25 cellular contexts compared by ENCODE assay signal in genomic region chr6:111494951-111495350, GRCh38.
"Had no signal": no experiment of that assay in that cellular context is flagged by ENCODE, and none has a peak within 500 bp of the region (broad histone marks: within the 10 kb centered on the region; RNA-seq: fewer than 3 reads in every experiment).

No MANE protein-coding gene starts in this region.

- H3K27ac ChIP-seq: breast epithelium had no signal

- H3K4me3 ChIP-seq: breast epithelium, K562 had no signal

- H3K27me3 ChIP-seq: breast epithelium had no signal

- H3K9me3 ChIP-seq: breast epithelium had no signal

- H3K9me3 Mint-ChIP-seq: activated B cell treated with CpG ODN at 0.5 μM for 24 hours; activated CD4-positive, alpha-beta T cell treated with anti-CD3 and anti-CD28 coated beads, Interleukin-2, amount 10 ng/mL, durations not matched to agents 24 days and 14 days; activated naive CD4-positive, alpha-beta T cell treated with anti-CD3 and anti-CD28 coated beads for 36 hours; activated T-cell treated with anti-CD3 and anti-CD28 coated beads, Interleukin-2, amount 50 U/mL, for 4 hours had no signal

- ATAC-seq: activated CD8-positive, alpha-beta memory T cell treated with anti-CD3 and anti-CD28 coated beads, Interleukin-2, amount 10 ng/mL, durations not matched to agents 7 days and 5 days; activated T-cell treated with anti-CD3 and anti-CD28 coated beads, Interleukin-2, amount 50 U/mL, for 4 hours; K562; T-helper 17 cell had no signal

- H3K4me3 Mint-ChIP-seq: activated B cell treated with CpG ODN at 0.5 μM for 24 hours; activated CD4-positive, alpha-beta T cell treated with anti-CD3 and anti-CD28 coated beads, Interleukin-2, amount 10 ng/mL, durations not matched to agents 24 days and 14 days; activated CD8-positive, alpha-beta memory T cell treated with anti-CD3 and anti-CD28 coated beads, Interleukin-2, amount 10 ng/mL, durations not matched to agents 7 days and 5 days; activated naive CD4-positive, alpha-beta T cell treated with anti-CD3 and anti-CD28 coated beads for 36 hours; activated naive CD8-positive, alpha-beta T cell; activated T-cell treated with anti-CD3 and anti-CD28 coated beads, Interleukin-2, amount 50 U/mL, for 4 hours; T-helper 17 cell had no signal

- H3K36me3 ChIP-seq: breast epithelium had no signal

- H3K27ac Mint-ChIP-seq: activated B cell treated with CpG ODN at 0.5 μM for 24 hours; activated CD4-positive, alpha-beta T cell treated with anti-CD3 and anti-CD28 coated beads, Interleukin-2, amount 10 ng/mL, durations not matched to agents 24 days and 14 days; activated CD8-positive, alpha-beta memory T cell treated with anti-CD3 and anti-CD28 coated beads, Interleukin-2, amount 10 ng/mL, durations not matched to agents 7 days and 5 days; activated naive CD4-positive, alpha-beta T cell treated with anti-CD3 and anti-CD28 coated beads for 36 hours; activated naive CD8-positive, alpha-beta T cell; T-helper 17 cell had no signal

- H3K4me1 ChIP-seq: breast epithelium had no signal

- H3K27me3 Mint-ChIP-seq: activated B cell treated with CpG ODN at 0.5 μM for 24 hours; activated CD4-positive, alpha-beta T cell treated with anti-CD3 and anti-CD28 coated beads, Interleukin-2, amount 10 ng/mL, durations not matched to agents 24 days and 14 days; activated CD8-positive, alpha-beta memory T cell treated with anti-CD3 and anti-CD28 coated beads, Interleukin-2, amount 10 ng/mL, durations not matched to agents 7 days and 5 days; activated naive CD8-positive, alpha-beta T cell; T-helper 17 cell had no signal

- FAIRE-seq: K562, RCC 7860 had no signal

- H3K4me1 Mint-ChIP-seq: activated CD8-positive, alpha-beta memory T cell treated with anti-CD3 and anti-CD28 coated beads, Interleukin-2, amount 10 ng/mL, durations not matched to agents 7 days and 5 days had no signal

- DNase-seq: activated B cell treated with CpG ODN at 0.5 μM for 24 hours; activated CD4-positive, alpha-beta T cell treated with anti-CD3 and anti-CD28 coated beads for 1 hour; activated CD4-positive, alpha-beta T cell treated with anti-CD3 and anti-CD28 coated beads, Interleukin-2, amount 10 ng/mL, durations not matched to agents 24 days and 14 days; activated CD4-positive, alpha-beta T cell treated with anti-CD3 and anti-CD28 coated beads, Interleukin-2, amount 50 U/mL, for 48 hours; activated CD8-positive, alpha-beta memory T cell treated with anti-CD3 and anti-CD28 coated beads, Interleukin-2, amount 10 ng/mL, durations not matched to agents 7 days and 5 days; activated gamma-delta T cell; activated naive CD4-positive, alpha-beta T cell treated with anti-CD3 and anti-CD28 coated beads for 36 hours; activated T-cell treated with anti-CD3 and anti-CD28 coated beads, Interleukin-2, amount 50 U/mL, for 4 hours; caudate nucleus; NCI-H1092; NCI-H1417; NCI-H1930; NCI-H2171; NCI-H2227 treated with DMSO at 0.1 percent for 48 hours; NCI-H446 treated with DMSO at 0.1 percent for 48 hours; NCI-H524 treated with DMSO at 0.1 percent for 48 hours; NCI-H82; OCI-M1; SHP77; T-helper 17 cell; T-helper 9 cell had no signal
